ENCODE assay signal across 11 cellular contexts in the genomic region with DNA sequence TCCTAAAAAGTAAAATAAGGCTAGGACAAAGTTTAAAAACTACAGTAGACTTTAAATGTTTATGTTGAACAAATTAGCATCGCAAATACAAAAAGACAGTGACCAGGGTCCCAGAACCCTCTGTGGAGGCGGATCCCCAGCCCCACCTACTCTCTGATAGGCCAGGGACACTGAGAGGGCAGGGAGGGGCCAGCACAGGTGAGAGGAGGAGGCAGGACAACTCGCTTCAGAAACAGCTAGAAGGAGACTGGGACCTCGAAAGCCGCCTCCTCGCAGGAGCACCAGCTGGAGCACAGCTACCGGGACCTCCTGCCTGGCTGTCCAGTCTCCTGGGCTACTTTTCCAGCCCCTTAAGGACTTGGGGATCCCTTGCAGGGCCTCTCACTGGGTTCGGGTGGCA. TPM values are rescaled to one million over a fixed set of nuclear protein-coding genes. Genes with fewer than 3 reads are reported as not detected.
A peak's percentile ranks its signal among the peaks of the same experiment; 100 is the strongest.
DNase-seq lines count a peak whose midpoint lies in the region; ATAC-seq and TF ChIP-seq lines count a peak whose summit lies in the region.
"Had no signal": no experiment of that assay in that cellular context is flagged by ENCODE, and none has a peak within 500 bp of the region (broad histone marks: within the 10 kb centered on the region; RNA-seq: fewer than 3 reads in every experiment).

No MANE protein-coding gene starts in this region.

- ATAC-seq in naive B cell (ENCODE audit: low read depth in 2 of 2): no peak
- ATAC-seq in HG02588 (IDR thresholded peaks at IDR 0.05; ENCODE audit: unreplicated experiment): no peak
- no peak for ATAC-seq in GM18511 (IDR thresholded peaks at IDR 0.05; ENCODE audit: unreplicated experiment)
- ATAC-seq: Right ventricle myocardium inferior had no signal

- no peaks in the 10 kb centered on the region for H3K27me3 Mint-ChIP-seq in naive B cell

- peaks cover 4 to 17% (median 6%) of the 10 kb centered on the region in 3 donors for H3K4me1 Mint-ChIP-seq in naive B cell

- H3K4me3 Mint-ChIP-seq in naive B cell: peak overlapping the region in 6 of 8 donors; percentile 73 to 92 (median 90)

- peak; percentile 3 for DNase-seq in DMS153 (lab: John Stamatoyannopoulos, UW)
- peak; percentile 20 for DNase-seq in HT-29 (ENCODE audit: low spot score)
- peak; percentile 3 for DNase-seq in epithelial cell of esophagus (ENCODE audit: low read depth)
- DNase-seq in naive B cell: no peak
- no peak for DNase-seq in ureter (ENCODE audit: low spot score)
- DNase-seq: activated effector memory CD4-positive, alpha-beta T cell treated with Interleukin-2 at 50 U/mL for 16 hours; NCI-H524; stimulated activated CD4-positive, alpha-beta T cell treated with anti-CD3 and anti-CD28 coated beads, Interleukin-4, amount 100 ng/mL, for 24 hours had no signal

- peaks cover 0 to 2% of the 10 kb centered on the region in 2 donors for H3K36me3 Mint-ChIP-seq in naive B cell

- no peaks in the 10 kb centered on the region for H3K9me3 Mint-ChIP-seq in naive B cell

- peak overlapping the region in 1 of 6 donors; percentile 76 for H3K27ac Mint-ChIP-seq in naive B cell

- no peak for TF ChIP-seq CTCF in epithelial cell of esophagus (IDR thresholded peaks at IDR 0.05; ENCODE audit: insufficient read depth, low read depth, low read length, missing control alignments)

- no peak overlapping the region for H3K4me3 ChIP-seq in epithelial cell of esophagus (ENCODE audit: low read length)

RNA-seq across cellular contexts. Expression of a gene that starts 1.0 kb away (rescaled TPM):
- under 0.01 TPM in 1 of 2 replicates, not detected in the other for total RNA-seq in HT-29 (2014; rRNA removed; shearing (Covaris generic))
- polyA plus RNA-seq in naive B cell (ENCODE audit: low read depth in 6 of 6): under 1 TPM in 5 of 6 donors, not detected in 1; 0.03 to 0.33 (median 0.17) TPM
- 0.60 TPM for total RNA-seq in ureter

RNA-seq across cellular contexts. Expression of a gene that starts 50.9 kb away (rescaled TPM):
- 28.6 and 34.8 TPM in 2 replicates for total RNA-seq in HT-29 (2014; rRNA removed; shearing (Covaris generic))
- polyA plus RNA-seq in naive B cell (ENCODE audit: low read depth in 6 of 6): 10 to 100 TPM in 5 of 6 donors, 1 to 10 TPM in 1; 6.6 to 21.4 (median 18.8) TPM
- total RNA-seq in ureter: 32.7 TPM

Comparison
In these comparisons a context has a peak if more than half of its experiments do, and no peak if none do; other contexts are left out.
1. DNase-seq: peak in DMS153 (single experiment), HT-29 (single experiment) and epithelial cell of esophagus (single experiment); none in naive B cell (single experiment) and ureter (single experiment).